Comparison of ENCODE assay signal across 8 cellular contexts in the genomic region with DNA sequence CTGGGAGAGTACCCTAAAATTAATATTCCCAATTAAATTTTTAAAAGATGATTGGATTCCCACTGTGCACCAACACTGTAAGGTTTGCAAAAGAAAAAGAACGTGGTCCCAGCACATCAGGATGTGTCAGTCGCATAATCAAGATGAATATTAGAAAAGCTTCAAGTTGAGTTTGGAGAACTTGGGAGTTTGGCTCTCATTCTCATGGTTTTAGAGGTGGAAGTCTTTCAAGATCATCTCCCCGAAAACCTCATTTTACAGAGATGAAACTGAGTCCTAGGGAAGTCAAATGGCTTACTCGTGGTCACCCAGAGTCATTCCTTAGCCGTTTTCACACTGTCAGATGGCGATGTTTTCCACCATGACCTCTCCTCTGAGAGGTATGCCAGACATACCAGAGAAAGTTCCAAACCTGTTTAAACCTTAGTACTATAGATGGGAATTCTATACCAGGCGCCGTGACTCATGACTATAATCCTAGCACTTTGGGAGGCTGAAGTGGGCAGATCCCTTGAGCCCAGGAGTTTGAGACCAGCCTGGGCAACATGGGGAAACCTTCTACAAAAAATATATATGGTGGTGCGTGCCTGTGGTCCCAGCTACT. TPM values are rescaled to one million over a fixed set of nuclear protein-coding genes. Genes with fewer than 3 reads are reported as not detected.
DNase-seq lines count a peak whose midpoint lies in the region; ATAC-seq, FAIRE-seq and TF ChIP-seq lines count a peak whose summit lies in the region.

No MANE protein-coding gene starts in this region.

- CTCF ChIA-PET in AG04450 (lab: Charles Lee), result interaction anchor here (2.1 kb wide), 1 partner anchor 53 kb away, joined by 7 read pairs; no protein-coding TSS in a partner anchor

- DNase-seq in AG04450 (ENCODE audit: low read depth, low spot score) (no peak), bronchial epithelial cell (ENCODE audit: low read depth) (peak; percentile 70), KBM-7 (no peak), Ammon's horn (ENCODE audit: low spot score) (no peak)
- DNase-seq in Jurkat, Clone E6-1 (ENCODE audit: low read depth, low spot score), result no peak
- no peak for DNase-seq in activated effector memory CD4-positive, alpha-beta T cell treated with Interleukin-2 at 50 U/mL for 16 hours

- H3K9ac ChIP-seq in mucosa of stomach (ENCODE audit: low read length), result peak overlapping the region; percentile 57

- H3K4me1 ChIP-seq in mucosa of stomach (ENCODE audit: control insufficient read depth, insufficient read depth, low read length), result peaks cover 38% of the 10 kb centered on the region

- peak overlapping the region; percentile 84 for H3K4me3 ChIP-seq in AG04450 (ENCODE audit: low read depth, low read length)
- peak overlapping the region; percentile 56 for H3K4me3 ChIP-seq in Jurkat, Clone E6-1 (ENCODE audit: low read length)
- no peak overlapping the region for H3K4me3 ChIP-seq in bronchial epithelial cell (ENCODE audit: low read depth, low read length)
- no peak overlapping the region for H3K4me3 ChIP-seq in mucosa of stomach (ENCODE audit: low read length)

- no peak for ATAC-seq in HG02678 (IDR thresholded peaks at IDR 0.05; ENCODE audit: unreplicated experiment)

- no peak for FAIRE-seq in bronchial epithelial cell (lab: Jason Lieb, UNC)

- TF ChIP-seq CTCF in AG04450 (IDR thresholded peaks at IDR 0.05; ENCODE audit: low read depth, low read length) (no peak), bronchial epithelial cell (IDR thresholded peaks at IDR 0.05; ENCODE audit: insufficient read depth, low read length, severe bottlenecking) (no peak)

- H3K9me3 ChIP-seq in AG04450 (ENCODE audit: control insufficient read depth, insufficient read depth, low read length), result peaks cover 7% of the 10 kb centered on the region
- peaks cover 4% of the 10 kb centered on the region for H3K9me3 ChIP-seq in mucosa of stomach (ENCODE audit: control insufficient read depth, low read length)

- in situ Hi-C loops in KBM-7 (cut with MboI; ENCODE audit: low pct_unique_long_range_greater_than_20kb, low sequenced_read_pairs), result no loop called here

- no peak overlapping the region for H3K27ac ChIP-seq in AG04450 (ENCODE audit: low read depth, low read length)

- H3K27me3 ChIP-seq in AG04450 (ENCODE audit: control insufficient read depth, insufficient read depth, low read length) (no peaks in the 10 kb centered on the region), bronchial epithelial cell (ENCODE audit: control insufficient read depth, insufficient read depth, low read length) (no peaks in the 10 kb centered on the region), mucosa of stomach (ENCODE audit: control insufficient read depth, insufficient read depth, low read length) (no peaks in the 10 kb centered on the region)

- POLR2A ChIA-PET in AG04450 (lab: Yijun Ruan, JAX), result interaction anchor here (1.1 to 2.4 kb wide), 2 partner anchors 13 to 17 kb away, joined by 4 to 13 read pairs; no protein-coding TSS in a partner anchor

- H3K36me3 ChIP-seq in bronchial epithelial cell (ENCODE audit: control insufficient read depth, insufficient read depth, low read length) (peaks cover 7% of the 10 kb centered on the region), mucosa of stomach (ENCODE audit: control insufficient read depth, insufficient read depth, low read length) (no peaks in the 10 kb centered on the region)

RNA-seq across cellular contexts. Expression of a gene that starts 1.2 kb away (rescaled TPM):
- 34.7 and 38.7 TPM in 2 replicates for polyA plus RNA-seq in AG04450 (2011; rRNA removed)
- 28.7 and 40.4 TPM in 2 replicates for polyA minus RNA-seq in AG04450 (2011; rRNA and poly(A)+ RNA removed)
- 32.2 TPM for polyA plus RNA-seq in Jurkat, Clone E6-1 (2012; ENCODE audit: insufficient read depth, insufficient read length)
- total RNA-seq in bronchial epithelial cell, result 21.6 and 25.3 TPM in 2 replicates

Comparison
In these comparisons a context has a peak if more than half of its experiments do, and no peak if none do; other contexts are left out.
1. H3K4me3 ChIP-seq: peak in AG04450 (single experiment) and Jurkat, Clone E6-1 (single experiment); none in bronchial epithelial cell (single experiment) and mucosa of stomach (single experiment).